In genomic region chr1:72282690-72283203, GRCh38 we compare ENCODE assay signal across 9 cellular contexts. TPM values are rescaled to one million over a fixed set of nuclear protein-coding genes. Genes with fewer than 3 reads are reported as not detected.
DNase-seq lines count a peak whose midpoint lies in the region; ATAC-seq and TF ChIP-seq lines count a peak whose summit lies in the region.
"Had no signal": no experiment of that assay in that cellular context is flagged by ENCODE, and none has a peak within 500 bp of the region (broad histone marks: within the 10 kb centered on the region; RNA-seq: fewer than 3 reads in every experiment).

No MANE protein-coding gene starts in this region.

- ATAC-seq in GM21528 (IDR thresholded peaks at IDR 0.05; ENCODE audit: low FRiP score, unreplicated experiment) (peak; percentile 66), natural killer cell (peak; percentile 82 to 88 (median 82))

- 0 to 1% methylated on average over 21 to 41 of the region's 41 CpGs for WGBS in testis, 2 donors

- H3K4me3 Mint-ChIP-seq in natural killer cell, result no peak overlapping the region

- H3K36me3 ChIP-seq in HUES48 (ENCODE audit: control insufficient read depth, insufficient read depth, low read length) (no peaks in the 10 kb centered on the region), NT2/D1 (ENCODE audit: insufficient read depth, insufficient read length, low read length) (no peaks in the 10 kb centered on the region), testis (ENCODE audit: low read depth, missing control alignments) (no peaks in the 10 kb centered on the region)

- H3K9ac ChIP-seq in HUES48 (ENCODE audit: low read depth, low read length) (peak overlapping the region; percentile 72), NT2/D1 (ENCODE audit: insufficient read length, low read depth) (peak overlapping the region; percentile 83)

- peak; percentile 37 for DNase-seq in DMS114 treated with DMSO at 0.1 percent for 48 hours (lab: John Stamatoyannopoulos, UW; ENCODE audit: unreplicated experiment)
- peak; percentile 86 for DNase-seq in NT2/D1 (ENCODE audit: low read depth, low spot score)
- DNase-seq in activated gamma-delta T cell treated with anti-CD3 and anti-CD28 coated beads, Interleukin-2, amount 50 U/mL, for 16 hours (ENCODE audit: low read depth), result peak; percentile 38
- peak; percentile 97 to 99 for DNase-seq in foreskin fibroblast
- peak; percentile 54 for DNase-seq in natural killer cell
- DNase-seq in testis, result peak; percentile 90

- no peaks in the 10 kb centered on the region for H3K27me3 Mint-ChIP-seq in natural killer cell (ENCODE audit: low read depth in 2 of 2)

- H3K4me1 ChIP-seq in HUES48 (ENCODE audit: control insufficient read depth, insufficient read depth, low read length), result peaks cover 16% of the 10 kb centered on the region; the same call in 1 of the 2 replicates
- peaks cover 2% of the 10 kb centered on the region for H3K4me1 ChIP-seq in NT2/D1 (ENCODE audit: insufficient read depth, insufficient read length)
- H3K4me1 ChIP-seq in testis, result peaks cover 7% of the 10 kb centered on the region

- peaks cover 40% of the 10 kb centered on the region for H3K27me3 ChIP-seq in HUES48 (ENCODE audit: control insufficient read depth, insufficient read depth, low read length)
- H3K27me3 ChIP-seq in NT2/D1 (ENCODE audit: insufficient read depth, insufficient read length), result peaks cover 44% of the 10 kb centered on the region
- no peaks in the 10 kb centered on the region for H3K27me3 ChIP-seq in testis

- intact Hi-C loops in natural killer cell (cut with micrococcal nuclease) (loop anchor here (5.0 to 10.0 kb wide), 2 partner anchors 62 to 1915 kb away; partner anchors contain the start of genes FPGT and LRRIQ3), testis (cut with DNase I; ENCODE audit: low total_unique reads) (no loop called here)

- peak overlapping the region in 1 of 2 donors; percentile 2 for H3K27ac Mint-ChIP-seq in natural killer cell
- H3K27ac Mint-ChIP-seq: activated naive CD4-positive, alpha-beta T cell treated with anti-CD3 and anti-CD28 coated beads, Interleukin-2, amount 50 U/mL, for 24 hours had no signal

- peaks cover 16 to 19% of the 10 kb centered on the region in 2 donors for H3K4me1 Mint-ChIP-seq in natural killer cell

- TF ChIP-seq CTCF in foreskin fibroblast (IDR thresholded peaks at IDR 0.05; ENCODE audit: low read depth, low read length) (peak; percentile 1), natural killer cell (IDR thresholded peaks at IDR 0.05) (no peak), testis (IDR thresholded peaks at IDR 0.05) (peak in 1 of 3 experiments; percentile 10)

- no peaks in the 10 kb centered on the region for H3K9me3 Mint-ChIP-seq in natural killer cell
- H3K9me3 Mint-ChIP-seq: activated naive CD4-positive, alpha-beta T cell treated with anti-CD3 and anti-CD28 coated beads, Interleukin-2, amount 50 U/mL, for 24 hours had no signal

- no peak for TF ChIP-seq POLR2A in testis (IDR thresholded peaks at IDR 0.05)

- H3K9me3 ChIP-seq in HUES48 (ENCODE audit: control insufficient read depth, insufficient read depth, low read length), result no peaks in the 10 kb centered on the region
- H3K9me3 ChIP-seq in NT2/D1 (ENCODE audit: insufficient read depth, low read length), result no peaks in the 10 kb centered on the region
- no peaks in the 10 kb centered on the region for H3K9me3 ChIP-seq in testis

- no peaks in the 10 kb centered on the region for H3K36me3 Mint-ChIP-seq in natural killer cell
- H3K36me3 Mint-ChIP-seq: activated naive CD4-positive, alpha-beta T cell treated with anti-CD3 and anti-CD28 coated beads, Interleukin-2, amount 50 U/mL, for 24 hours had no signal

- H3K27ac ChIP-seq in HUES48 (ENCODE audit: low read depth, low read length) (peak overlapping the region; percentile 85), testis (peak overlapping the region; percentile 83 to 92)

- peak overlapping the region; percentile 77 for H3K4me3 ChIP-seq in HUES48 (ENCODE audit: low read depth, low read length)
- H3K4me3 ChIP-seq in NT2/D1 (ENCODE audit: insufficient read length, low read depth), result peak overlapping the region; percentile 86
- H3K4me3 ChIP-seq in foreskin fibroblast (ENCODE audit: low read depth in 1 of 2, low read length in 2 of 2), result peak overlapping the region; percentile 85 to 93
- H3K4me3 ChIP-seq in testis, result peak overlapping the region; percentile 70 to 79

RNA-seq across cellular contexts. Expression of gene NEGR1, which starts 0.4 kb away (rescaled TPM):
- total RNA-seq in natural killer cell (1 to 10 TPM in 1 of 3 donors, under 1 TPM in 1, not detected in 1; 0.55 to 1.3 TPM), testis (1 to 10 TPM; 2.9 to 7.6 TPM)
- polyA plus RNA-seq in testis (ENCODE audit: insufficient read depth, low read depth, low replicate concordance), result 3.1 TPM

Comparison
In these comparisons a context has a peak if more than half of its experiments do, and no peak if none do; other contexts are left out.
1. Peak in every context shown above with its lines: DNase-seq, ATAC-seq, H3K4me3 ChIP-seq and H3K27ac ChIP-seq.
2. DNase-seq: peak in every context shown above with its lines; median percentile 98 in foreskin fibroblast; 90 in testis; 86 in NT2/D1; 54 in natural killer cell; 38 in activated gamma-delta T cell treated with anti-CD3 and anti-CD28 coated beads, Interleukin-2, amount 50 U/mL, for 16 hours; 37 in DMS114 treated with DMSO at 0.1 percent for 48 hours.